Comparison of ENCODE assay signal across 15 cellular contexts in genomic region chr17:28942925-28943324, GRCh38.
DNase-seq lines count a peak whose midpoint lies in the region; ATAC-seq and TF ChIP-seq lines count a peak whose summit lies in the region.
"Had no signal": no experiment of that assay in that cellular context is flagged by ENCODE, and none has a peak within 500 bp of the region (broad histone marks: within the 10 kb centered on the region; RNA-seq: fewer than 3 reads in every experiment).

No MANE protein-coding gene starts in this region.

- H3K27me3 Mint-ChIP-seq in stimulated activated naive CD8-positive, alpha-beta T cell treated with anti-CD3 and anti-CD28 coated beads, Interleukin-15, Interleukin-2, amounts not matched to agents 100 ng/mL and 50 ng/mL, for 24 hours = no peaks in the 10 kb centered on the region
- no peaks in the 10 kb centered on the region for H3K27me3 Mint-ChIP-seq in stimulated activated naive B cell treated with anti-CD40 and anti-IgM and Interleukin-4, amounts not matched to agents 10 μg/mL and 1 μg/mL and 100 μg/mL, for 72 hours
- H3K27me3 Mint-ChIP-seq: B cell had no signal

- H3K27me3 ChIP-seq in neutrophil = no peaks in the 10 kb centered on the region

- H3K4me1 ChIP-seq in neutrophil (ENCODE audit: control insufficient read depth in 1 of 2, insufficient read depth in 1 of 2, low read depth in 1 of 2, low read length in 1 of 2) = peaks cover 70 to 88% of the 10 kb centered on the region in 2 experiments

- H3K4me1 Mint-ChIP-seq in stimulated activated naive CD8-positive, alpha-beta T cell treated with anti-CD3 and anti-CD28 coated beads, Interleukin-15, Interleukin-2, amounts not matched to agents 100 ng/mL and 50 ng/mL, for 24 hours (ENCODE audit: low read depth) = peaks cover 91% of the 10 kb centered on the region
- peaks cover 40 to 89% of the 10 kb centered on the region in 2 donors for H3K4me1 Mint-ChIP-seq in stimulated activated naive B cell treated with anti-CD40 and anti-IgM and Interleukin-4, amounts not matched to agents 10 μg/mL and 1 μg/mL and 100 μg/mL, for 72 hours

- no peak overlapping the region for H3K27ac Mint-ChIP-seq in stimulated activated naive CD8-positive, alpha-beta T cell treated with anti-CD3 and anti-CD28 coated beads, Interleukin-15, Interleukin-2, amounts not matched to agents 100 ng/mL and 50 ng/mL, for 24 hours
- peak overlapping the region; percentile 37 for H3K27ac Mint-ChIP-seq in stimulated activated naive B cell treated with anti-CD40 and anti-IgM and Interleukin-4, amounts not matched to agents 10 μg/mL and 1 μg/mL and 100 μg/mL, for 72 hours
- H3K27ac Mint-ChIP-seq: B cell, H9 had no signal

- DNase-seq in stimulated activated naive CD8-positive, alpha-beta T cell treated with anti-CD3 and anti-CD28 coated beads, Interleukin-15, Interleukin-2, amounts not matched to agents 100 U/mL and 50 U/mL, for 24 hours = no peak
- DNase-seq in stimulated activated naive B cell treated with anti-CD40 and anti-IgM and Interleukin-4, amounts not matched to agents 10 μg/mL and 1 μg/mL and 100 μg/mL, for 72 hours = no peak
- DNase-seq in SKM-1 treated with dmso at 0.1 percent for 144 hours (lab: John Stamatoyannopoulos, UW; ENCODE audit: unreplicated experiment) (no peak), medulla oblongata (ENCODE audit: extremely low spot score) (no peak), NCI-H146 (lab: John Stamatoyannopoulos, UW) (no peak)
- DNase-seq: C1 segment of cervical spinal cord; CD8-positive, alpha-beta T cell; DMS53; GF-D8; GOT3; H9 had no signal

- TF ChIP-seq CTCF in VCaP (conservative IDR thresholded peaks at IDR 0.05) = no peak
- TF ChIP-seq CTCF in neutrophil (IDR thresholded peaks at IDR 0.05) = no peak

- peaks cover 14% of the 10 kb centered on the region for H3K36me3 ChIP-seq in neutrophil

- H3K36me3 Mint-ChIP-seq in stimulated activated naive CD8-positive, alpha-beta T cell treated with anti-CD3 and anti-CD28 coated beads, Interleukin-15, Interleukin-2, amounts not matched to agents 100 ng/mL and 50 ng/mL, for 24 hours (ENCODE audit: low read depth) = peaks cover 67% of the 10 kb centered on the region
- H3K36me3 Mint-ChIP-seq in stimulated activated naive B cell treated with anti-CD40 and anti-IgM and Interleukin-4, amounts not matched to agents 10 μg/mL and 1 μg/mL and 100 μg/mL, for 72 hours = peaks cover 33 to 51% of the 10 kb centered on the region in 2 donors

- H3K27ac ChIP-seq in VCaP = peak overlapping the region; percentile 100
- H3K27ac ChIP-seq in neutrophil = peak overlapping the region; percentile 98

- ATAC-seq in stimulated activated naive CD8-positive, alpha-beta T cell treated with anti-CD3 and anti-CD28 coated beads, Interleukin-15, Interleukin-2, amounts not matched to agents 100 U/mL and 50 U/mL, for 24 hours = no peak
- no peak for ATAC-seq in stimulated activated naive B cell treated with anti-CD40 and anti-IgM and Interleukin-4, amounts not matched to agents 10 μg/mL and 1 μg/mL and 100 μg/mL, for 72 hours (replicated peaks)
- ATAC-seq: CD8-positive, alpha-beta T cell had no signal

- H3K4me3 ChIP-seq in neutrophil (ENCODE audit: low read depth in 1 of 2, low read length in 1 of 2) = no peak overlapping the region

- no peaks in the 10 kb centered on the region for H3K9me3 Mint-ChIP-seq in stimulated activated naive CD8-positive, alpha-beta T cell treated with anti-CD3 and anti-CD28 coated beads, Interleukin-15, Interleukin-2, amounts not matched to agents 100 ng/mL and 50 ng/mL, for 24 hours
- no peaks in the 10 kb centered on the region for H3K9me3 Mint-ChIP-seq in stimulated activated naive B cell treated with anti-CD40 and anti-IgM and Interleukin-4, amounts not matched to agents 10 μg/mL and 1 μg/mL and 100 μg/mL, for 72 hours
- H3K9me3 Mint-ChIP-seq: CD8-positive, alpha-beta T cell; H9 had no signal

- peak overlapping the region; percentile 5 for H3K4me3 Mint-ChIP-seq in stimulated activated naive CD8-positive, alpha-beta T cell treated with anti-CD3 and anti-CD28 coated beads, Interleukin-15, Interleukin-2, amounts not matched to agents 100 ng/mL and 50 ng/mL, for 24 hours
- H3K4me3 Mint-ChIP-seq in stimulated activated naive B cell treated with anti-CD40 and anti-IgM and Interleukin-4, amounts not matched to agents 10 μg/mL and 1 μg/mL and 100 μg/mL, for 72 hours = no peak overlapping the region
- H3K4me3 Mint-ChIP-seq: B cell; CD8-positive, alpha-beta T cell; H9 had no signal

- H3K9me3 ChIP-seq in neutrophil = no peaks in the 10 kb centered on the region
